In the genomic region with DNA sequence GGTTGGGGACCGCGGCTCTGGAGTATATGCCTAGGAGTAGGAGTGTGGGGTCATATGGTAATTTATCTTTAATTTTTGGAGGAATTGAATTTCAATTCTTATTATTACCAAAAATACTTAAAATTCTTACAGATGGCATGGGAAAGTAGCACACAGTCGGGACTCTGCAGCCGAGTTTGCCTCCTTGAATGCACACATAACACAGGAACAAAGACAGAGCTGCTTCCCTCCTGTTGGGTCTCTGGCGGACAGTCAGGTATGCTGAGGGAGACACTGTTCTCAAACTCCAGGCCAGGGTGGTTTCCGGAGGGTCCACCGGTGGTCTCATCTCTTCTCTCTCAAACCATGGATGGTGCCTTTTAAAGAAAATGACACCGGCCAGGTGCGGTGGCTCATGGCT, we compare ENCODE assay signal across 28 cellular contexts. TPM values are rescaled to one million over a fixed set of nuclear protein-coding genes. Genes with fewer than 3 reads are reported as not detected.
DNase-seq lines count a peak whose midpoint lies in the region; ATAC-seq, FAIRE-seq and TF ChIP-seq lines count a peak whose summit lies in the region.
"Had no signal": no experiment of that assay in that cellular context is flagged by ENCODE, and none has a peak within 500 bp of the region (broad histone marks: within the 10 kb centered on the region; RNA-seq: fewer than 3 reads in every experiment).

No MANE protein-coding gene starts in this region.

- ATAC-seq in GM19467 (IDR thresholded peaks at IDR 0.05; ENCODE audit: unreplicated experiment), result no peak
- ATAC-seq: GM12878 had no signal

- H3K27ac ChIP-seq in cingulate gyrus (ENCODE audit: low read depth, low read length), result peak overlapping the region; percentile 10
- no peak overlapping the region for H3K27ac ChIP-seq in osteoblast (ENCODE audit: low read depth, low read length)
- H3K27ac ChIP-seq: BLaER1 had no signal

- no peaks in the 10 kb centered on the region for H3K9me3 ChIP-seq in osteoblast (ENCODE audit: low read depth, low read length)
- H3K9me3 ChIP-seq: BE2C, BLaER1 had no signal

- peak; percentile 91 for DNase-seq in osteoblast (ENCODE audit: insufficient read length, low spot score, missing footprints)
- DNase-seq in urothelium cell line (ENCODE audit: low spot score), result no peak
- DNase-seq in RCC 7860 (ENCODE audit: low spot score), result no peak
- DNase-seq: 8988T; ACHN; BE2C; C1 segment of cervical spinal cord; CD4-positive, alpha-beta memory T cell; CD4-positive, CD25-positive, alpha-beta regulatory T cell; CD8-positive, alpha-beta memory T cell; COR-L47; DMS 273 treated with DMSO at 0.1 percent for 48 hours; DMS153; DMS53; DMS79; DND-41; EL; GDM1 had no signal

- no peak overlapping the region for H2AFZ ChIP-seq in osteoblast (ENCODE audit: low read length)

- no peak for TF ChIP-seq CTCF in osteoblast (IDR thresholded peaks at IDR 0.05; ENCODE audit: extremely low read depth, low read depth, low read length)

- FAIRE-seq in urothelium cell line (lab: Jason Lieb, UNC) (peak; percentile 37), RCC 7860 (lab: Jason Lieb, UNC) (no peak)
- FAIRE-seq: A204.1, GM12878, GM12892, GM18507 had no signal

- peaks cover 4% of the 10 kb centered on the region for H3K27me3 ChIP-seq in osteoblast (ENCODE audit: insufficient read depth, low read length)
- H3K27me3 ChIP-seq: BE2C, BLaER1 had no signal

- no peak overlapping the region for H3K4me2 ChIP-seq in osteoblast (ENCODE audit: insufficient read depth, low read length)
- H3K4me2 ChIP-seq: BLaER1 had no signal

- no peaks in the 10 kb centered on the region for H3K79me2 ChIP-seq in osteoblast (ENCODE audit: insufficient read depth, low read length)

- H3K36me3 ChIP-seq in osteoblast (ENCODE audit: insufficient read depth, low read length), result no peaks in the 10 kb centered on the region
- H3K36me3 ChIP-seq: BE2C had no signal

- no peak overlapping the region for H3K4me3 ChIP-seq in osteoblast (ENCODE audit: insufficient read depth, low read length)
- H3K4me3 ChIP-seq: BLaER1, GM12878 had no signal

- H3K4me1 ChIP-seq in osteoblast (ENCODE audit: insufficient read depth, low read length), result peaks cover 12% of the 10 kb centered on the region
- H3K4me1 ChIP-seq: BE2C had no signal

- H4K20me1 ChIP-seq in osteoblast (ENCODE audit: insufficient read depth, low read length), result no peaks in the 10 kb centered on the region

RNA-seq across cellular contexts. Expression of a gene that starts 32.7 kb away (rescaled TPM):
- total RNA-seq in osteoblast, result not detected in 2 replicates
- total RNA-seq: A673; CD4-positive, alpha-beta memory T cell; CD4-positive, CD25-positive, alpha-beta regulatory T cell; CD8-positive, alpha-beta memory T cell; Daoy; G401; GM12878 had no signal

RNA-seq across cellular contexts. Expression of a gene that starts 40.1 kb away (rescaled TPM):
- total RNA-seq in osteoblast, result 3.8 and 4.0 TPM in 2 replicates
